Comparison of ENCODE assay signal across 2 cellular contexts in genomic region chr10:78853864-78854263, GRCh38.
A peak's percentile ranks its signal among the peaks of the same experiment; 100 is the strongest.
TF ChIP-seq lines count a peak whose summit lies in the region.

No MANE protein-coding gene starts in this region.

TF ChIP-seq in K562, 482 proteins besides CTCF, POLR2A, EP300 and RAD21 (continued from another document):
- TF ChIP-seq TFE3 (CRISPR knock-in tag; IDR thresholded peaks at IDR 0.05) (peak; percentile 71), ZZZ3 (IDR thresholded peaks at IDR 0.05) (no peak), SIN3A (IDR thresholded peaks at IDR 0.05; ENCODE audit: borderline replicate concordance in 2 of 2, control insufficient read depth in 1 of 2, low read depth in 2 of 2, low read length in 2 of 2) (no peak), USF2 (CRISPR knock-in tag; IDR thresholded peaks at IDR 0.05) (peak; percentile 31; the same call in 1 of the 2 replicates), POLR3A (IDR thresholded peaks at IDR 0.05; ENCODE audit: borderline replicate concordance, extremely low read depth, insufficient read depth, insufficient read length) (no peak), EWSR1 (IDR thresholded peaks at IDR 0.05; ENCODE audit: borderline replicate concordance, low read depth, partially characterized antibody) (no peak), ZNF76 (CRISPR knock-in tag; IDR thresholded peaks at IDR 0.05; ENCODE audit: borderline replicate concordance) (no peak), ZNF699 (CRISPR knock-in tag; IDR thresholded peaks at IDR 0.05; ENCODE audit: insufficient replicate concordance) (no peak), MXI1 (IDR thresholded peaks at IDR 0.05; ENCODE audit: low read depth, low read length) (no peak), CEBPB (tag; IDR thresholded peaks at IDR 0.05) (peak; percentile 61), BHLHE40 (IDR thresholded peaks at IDR 0.05; ENCODE audit: low read length) (peak; percentile 45), E4F1 (CRISPR knock-in tag; IDR thresholded peaks at IDR 0.05; ENCODE audit: borderline replicate concordance) (no peak), CEBPG (CRISPR knock-in tag; IDR thresholded peaks at IDR 0.05) (no peak), CEBPG (tag; conservative IDR thresholded peaks at IDR 0.05 in 1 of 2, IDR thresholded peaks at IDR 0.05 in 1 of 2) (0 out of 4 replicates have a peak, but pooled peaks of 1 of the 2 experiments have one; percentile 21), ZNF583 (CRISPR knock-in tag; IDR thresholded peaks at IDR 0.05) (no peak), ZBTB2 (IDR thresholded peaks at IDR 0.05) (no peak), STAT6 (CRISPR knock-in tag; IDR thresholded peaks at IDR 0.05) (no peak), USF1 (CRISPR knock-in tag; IDR thresholded peaks at IDR 0.05) (peak; percentile 50; the same call in 1 of the 2 replicates), FOXA3 (CRISPR knock-in tag; conservative IDR thresholded peaks at IDR 0.05 in 1 of 2, IDR thresholded peaks at IDR 0.05 in 1 of 2) (0 out of 4 replicates have a peak, but pooled peaks of 1 of the 2 experiments have one; percentile 15)

TF ChIP-seq in HEK293T, 16 proteins besides CTCF, POLR2A, EP300 and RAD21 (continued from another document):
- no peak for TF ChIP-seq PKNOX1 (IDR thresholded peaks at IDR 0.05)
- no peak for TF ChIP-seq TARDBP (IDR thresholded peaks at IDR 0.05)
- TF ChIP-seq SUZ12 (IDR thresholded peaks at IDR 0.05): no peak
- no peak for TF ChIP-seq HDGF (IDR thresholded peaks at IDR 0.05; ENCODE audit: borderline replicate concordance)
- TF ChIP-seq ARNT (IDR thresholded peaks at IDR 0.05): no peak
- no peak for TF ChIP-seq ZNF384 (IDR thresholded peaks at IDR 0.05)
- TF ChIP-seq BHLHE40 (IDR thresholded peaks at IDR 0.05; ENCODE audit: borderline replicate concordance): no peak
- TF ChIP-seq FOXM1 (IDR thresholded peaks at IDR 0.05; ENCODE audit: borderline replicate concordance): no peak
- TF ChIP-seq L3MBTL2 (conservative IDR thresholded peaks at IDR 0.05): no peak
- TF ChIP-seq SP1 (IDR thresholded peaks at IDR 0.05): no peak
- no peak for TF ChIP-seq CTBP1 (IDR thresholded peaks at IDR 0.05; ENCODE audit: borderline replicate concordance)
- no peak for TF ChIP-seq ELF4 (IDR thresholded peaks at IDR 0.05)
- no peak for TF ChIP-seq FOXK2 (IDR thresholded peaks at IDR 0.05)
- TF ChIP-seq LEF1 (IDR thresholded peaks at IDR 0.05; ENCODE audit: borderline replicate concordance): no peak
TF ChIP-seq in HEK293T: peak in this region for 0.
